22 cellular contexts compared by ENCODE assay signal in genomic region chr6:83138758-83139157, GRCh38. TPM values are rescaled to one million over a fixed set of nuclear protein-coding genes. Genes with fewer than 3 reads are reported as not detected.
DNase-seq lines count a peak whose midpoint lies in the region; ATAC-seq, FAIRE-seq and TF ChIP-seq lines count a peak whose summit lies in the region.
"Had no signal": no experiment of that assay in that cellular context is flagged by ENCODE, and none has a peak within 500 bp of the region (broad histone marks: within the 10 kb centered on the region; RNA-seq: fewer than 3 reads in every experiment).

No MANE protein-coding gene starts in this region.

- H3K4me3 ChIP-seq in RWPE2 (ENCODE audit: severe bottlenecking), result no peak overlapping the region
- H3K4me3 ChIP-seq in bronchial epithelial cell (ENCODE audit: low read depth, low read length), result no peak overlapping the region
- H3K4me3 ChIP-seq in hepatocyte, result no peak overlapping the region
- H3K4me3 ChIP-seq: GM12878, GM23248, HAP-1 had no signal

- H4K20me1 ChIP-seq in hepatocyte (ENCODE audit: insufficient read depth, poor library complexity, severe bottlenecking), result no peaks in the 10 kb centered on the region

- H3K9me3 ChIP-seq in RWPE2 (ENCODE audit: severe bottlenecking) (no peaks in the 10 kb centered on the region), hepatocyte (ENCODE audit: low read depth) (no peaks in the 10 kb centered on the region)
- H3K9me3 ChIP-seq: BE2C, HAP-1 had no signal

- TF ChIP-seq CTCF in RWPE2 (IDR thresholded peaks at IDR 0.05; ENCODE audit: poor library complexity, severe bottlenecking) (no peak), bronchial epithelial cell (IDR thresholded peaks at IDR 0.05; ENCODE audit: insufficient read depth, low read length, severe bottlenecking) (no peak), hepatocyte (IDR thresholded peaks at IDR 0.05; ENCODE audit: poor library complexity) (no peak)

- H3K4me2 ChIP-seq in hepatocyte, result no peak overlapping the region

- no peak for FAIRE-seq in bronchial epithelial cell (lab: Jason Lieb, UNC)
- FAIRE-seq: A204.1, GM12878 had no signal

- DNase-seq in RWPE2 (ENCODE audit: low spot score) (no peak), bronchial epithelial cell (ENCODE audit: low read depth) (peak; percentile 72), hepatocyte (ENCODE audit: low spot score) (no peak), NCI-H345 (lab: John Stamatoyannopoulos, UW) (no peak), amniotic stem cell (lab: John Stamatoyannopoulos, UW) (no peak)
- DNase-seq: ACHN; BE2C; C1 segment of cervical spinal cord; CD4-positive, CD25-positive, alpha-beta regulatory T cell; CD8-positive, alpha-beta memory T cell; COR-L47; DMS 273 treated with DMSO at 0.1 percent for 48 hours; DMS53; DND-41; EL; GM23248; IMR-90 had no signal

- H3K27ac ChIP-seq in RWPE2 (ENCODE audit: poor library complexity, severe bottlenecking) (peak overlapping the region; percentile 29), hepatocyte (peak overlapping the region; percentile 3)
- H3K27ac ChIP-seq: GM23248, HL-60 had no signal

- peaks cover 10% of the 10 kb centered on the region for H3K4me1 ChIP-seq in RWPE2 (ENCODE audit: insufficient read depth, poor library complexity, severe bottlenecking)
- H3K4me1 ChIP-seq in hepatocyte (ENCODE audit: insufficient read depth), result no peaks in the 10 kb centered on the region
- H3K4me1 ChIP-seq: HAP-1 had no signal

- ATAC-seq in RWPE2 (ENCODE audit: low read depth) (no peak; the same call in 2 of the 3 replicates), GM21360 (IDR thresholded peaks at IDR 0.05; ENCODE audit: unreplicated experiment) (no peak)
- ATAC-seq: GM12878 had no signal

- no peaks in the 10 kb centered on the region for H3K9me2 ChIP-seq in hepatocyte (replicated peaks; ENCODE audit: insufficient read depth)

- no peak overlapping the region for H2AFZ ChIP-seq in hepatocyte
- H2AFZ ChIP-seq: GM23248 had no signal

- H3K36me3 ChIP-seq in RWPE2 (ENCODE audit: low read depth) (peaks cover 40% of the 10 kb centered on the region), bronchial epithelial cell (ENCODE audit: control insufficient read depth, insufficient read depth, low read length) (peaks cover 5% of the 10 kb centered on the region), hepatocyte (replicated peaks; ENCODE audit: insufficient read depth, low read depth) (no peaks in the 10 kb centered on the region)

- H3K27me3 ChIP-seq in RWPE2 (ENCODE audit: insufficient read depth, poor library complexity, severe bottlenecking) (no peaks in the 10 kb centered on the region), bronchial epithelial cell (ENCODE audit: control insufficient read depth, insufficient read depth, low read length) (no peaks in the 10 kb centered on the region), hepatocyte (no peaks in the 10 kb centered on the region)
- H3K27me3 ChIP-seq: BE2C had no signal

- no peaks in the 10 kb centered on the region for H3K79me2 ChIP-seq in hepatocyte

- 72% methylated on average over 3 of the region's 3 CpGs for WGBS in hepatocyte (ENCODE audit: low lambda C conversion rate, missing lambda C conversion rate)

RNA-seq across cellular contexts. Expression of gene PGM3, which starts 54.3 kb away (rescaled TPM):
- 97.7 and 101 TPM in 2 replicates for total RNA-seq in bronchial epithelial cell
- 92.8 and 106 TPM in 2 replicates for total RNA-seq in hepatocyte
- 83.4 and 94.9 TPM in 2 replicates for polyA plus RNA-seq in hepatocyte

RNA-seq across cellular contexts. Expression of gene RWDD2A, which starts 54.4 kb away (rescaled TPM):
- total RNA-seq in bronchial epithelial cell, result 1.8 and 2.9 TPM in 2 replicates
- total RNA-seq in hepatocyte, result 6.2 and 6.5 TPM in 2 replicates
- 4.7 and 5.4 TPM in 2 replicates for polyA plus RNA-seq in hepatocyte
